Comparison of ENCODE assay signal across 1 cellular context in the genomic region with DNA sequence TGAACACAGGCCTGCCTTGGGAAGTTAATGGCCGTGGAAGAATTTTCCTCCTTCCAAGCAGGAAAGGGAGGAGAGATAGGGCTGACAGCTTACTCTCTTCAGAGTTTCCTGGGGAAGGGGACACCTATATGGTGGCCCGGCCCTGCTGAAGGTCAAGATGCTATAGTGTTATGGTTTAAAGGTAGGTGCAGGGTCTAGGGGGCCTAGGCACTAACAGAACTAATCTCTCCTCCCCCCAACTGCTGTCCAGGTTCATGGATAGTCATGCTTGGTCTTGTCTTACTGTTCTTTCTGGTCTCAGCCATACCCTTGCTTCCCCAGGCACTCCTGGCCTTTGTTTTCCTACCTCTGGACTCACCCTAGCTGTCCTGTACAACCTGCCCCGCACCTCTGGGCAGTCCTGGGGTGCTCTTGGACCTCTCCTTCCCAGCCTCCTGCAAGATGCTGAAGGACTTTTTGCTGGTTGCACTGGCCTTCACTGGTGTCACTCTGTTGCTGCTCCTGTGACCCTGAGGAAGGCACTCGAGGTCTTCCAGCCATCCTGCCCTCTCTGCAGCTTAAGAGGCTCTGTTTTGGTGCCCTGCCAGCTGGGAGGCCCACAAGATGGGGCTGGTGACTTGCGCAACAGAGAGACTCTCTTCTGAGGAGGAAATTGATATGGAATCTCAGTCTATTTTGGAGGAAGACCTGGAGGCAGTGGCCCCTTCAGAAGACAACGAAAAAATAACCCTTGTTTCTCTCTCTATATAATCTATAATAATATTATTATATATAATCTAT.
TF ChIP-seq lines count a peak whose summit lies in the region.

No MANE protein-coding gene starts in this region.

TF ChIP-seq in K562, 482 proteins besides CTCF, POLR2A, EP300 and RAD21:
- no peak for TF ChIP-seq ILK (tag; IDR thresholded peaks at IDR 0.05; ENCODE audit: borderline replicate concordance, low read depth)
- peak; percentile 70 for TF ChIP-seq CEBPG (CRISPR knock-in tag; IDR thresholded peaks at IDR 0.05)
- TF ChIP-seq CEBPG (tag; conservative IDR thresholded peaks at IDR 0.05 in 1 of 2, IDR thresholded peaks at IDR 0.05 in 1 of 2) = 0 out of 4 replicates have a peak, but pooled peaks of 1 of the 2 experiments have one; percentile 10
- no peak for TF ChIP-seq DACH1 (IDR thresholded peaks at IDR 0.05; ENCODE audit: partially characterized antibody)
- TF ChIP-seq, protein P1, sequence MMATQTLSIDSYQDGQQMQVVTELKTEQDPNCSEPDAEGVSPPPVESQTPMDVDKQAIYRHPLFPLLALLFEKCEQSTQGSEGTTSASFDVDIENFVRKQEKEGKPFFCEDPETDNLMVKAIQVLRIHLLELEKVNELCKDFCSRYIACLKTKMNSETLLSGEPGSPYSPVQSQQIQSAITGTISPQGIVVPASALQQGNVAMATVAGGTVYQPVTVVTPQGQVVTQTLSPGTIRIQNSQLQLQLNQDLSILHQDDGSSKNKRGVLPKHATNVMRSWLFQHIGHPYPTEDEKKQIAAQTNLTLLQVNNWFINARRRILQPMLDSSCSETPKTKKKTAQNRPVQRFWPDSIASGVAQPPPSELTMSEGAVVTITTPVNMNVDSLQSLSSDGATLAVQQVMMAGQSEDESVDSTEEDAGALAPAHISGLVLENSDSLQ (IDR thresholded peaks at IDR 0.05) = no peak
- peak; percentile 55 for TF ChIP-seq NFIC (IDR thresholded peaks at IDR 0.05)
- TF ChIP-seq, protein P2, sequence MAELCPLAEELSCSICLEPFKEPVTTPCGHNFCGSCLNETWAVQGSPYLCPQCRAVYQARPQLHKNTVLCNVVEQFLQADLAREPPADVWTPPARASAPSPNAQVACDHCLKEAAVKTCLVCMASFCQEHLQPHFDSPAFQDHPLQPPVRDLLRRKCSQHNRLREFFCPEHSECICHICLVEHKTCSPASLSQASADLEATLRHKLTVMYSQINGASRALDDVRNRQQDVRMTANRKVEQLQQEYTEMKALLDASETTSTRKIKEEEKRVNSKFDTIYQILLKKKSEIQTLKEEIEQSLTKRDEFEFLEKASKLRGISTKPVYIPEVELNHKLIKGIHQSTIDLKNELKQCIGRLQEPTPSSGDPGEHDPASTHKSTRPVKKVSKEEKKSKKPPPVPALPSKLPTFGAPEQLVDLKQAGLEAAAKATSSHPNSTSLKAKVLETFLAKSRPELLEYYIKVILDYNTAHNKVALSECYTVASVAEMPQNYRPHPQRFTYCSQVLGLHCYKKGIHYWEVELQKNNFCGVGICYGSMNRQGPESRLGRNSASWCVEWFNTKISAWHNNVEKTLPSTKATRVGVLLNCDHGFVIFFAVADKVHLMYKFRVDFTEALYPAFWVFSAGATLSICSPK (IDR thresholded peaks at IDR 0.05; ENCODE audit: borderline replicate concordance) = no peak
- TF ChIP-seq PHF21A (IDR thresholded peaks at IDR 0.05; ENCODE audit: borderline replicate concordance, low read depth) = no peak
- TF ChIP-seq CEBPB (tag; IDR thresholded peaks at IDR 0.05) = peak; percentile 78
- TF ChIP-seq USF1 (CRISPR knock-in tag; IDR thresholded peaks at IDR 0.05) = no peak
- TF ChIP-seq GTF2E2 (tag; IDR thresholded peaks at IDR 0.05) = no peak
- no peak for TF ChIP-seq ZNF12 (CRISPR knock-in tag; IDR thresholded peaks at IDR 0.05)
- TF ChIP-seq TFE3 (CRISPR knock-in tag; IDR thresholded peaks at IDR 0.05) = no peak
- no peak for TF ChIP-seq CTCFL (IDR thresholded peaks at IDR 0.05; ENCODE audit: borderline replicate concordance, insufficient read depth, low read depth, low read length, poor library complexity, severe bottlenecking)
TF ChIP-seq in K562: peak in this region for 3.
